Comparison of ENCODE assay signal across 1 cellular context in the genomic region with DNA sequence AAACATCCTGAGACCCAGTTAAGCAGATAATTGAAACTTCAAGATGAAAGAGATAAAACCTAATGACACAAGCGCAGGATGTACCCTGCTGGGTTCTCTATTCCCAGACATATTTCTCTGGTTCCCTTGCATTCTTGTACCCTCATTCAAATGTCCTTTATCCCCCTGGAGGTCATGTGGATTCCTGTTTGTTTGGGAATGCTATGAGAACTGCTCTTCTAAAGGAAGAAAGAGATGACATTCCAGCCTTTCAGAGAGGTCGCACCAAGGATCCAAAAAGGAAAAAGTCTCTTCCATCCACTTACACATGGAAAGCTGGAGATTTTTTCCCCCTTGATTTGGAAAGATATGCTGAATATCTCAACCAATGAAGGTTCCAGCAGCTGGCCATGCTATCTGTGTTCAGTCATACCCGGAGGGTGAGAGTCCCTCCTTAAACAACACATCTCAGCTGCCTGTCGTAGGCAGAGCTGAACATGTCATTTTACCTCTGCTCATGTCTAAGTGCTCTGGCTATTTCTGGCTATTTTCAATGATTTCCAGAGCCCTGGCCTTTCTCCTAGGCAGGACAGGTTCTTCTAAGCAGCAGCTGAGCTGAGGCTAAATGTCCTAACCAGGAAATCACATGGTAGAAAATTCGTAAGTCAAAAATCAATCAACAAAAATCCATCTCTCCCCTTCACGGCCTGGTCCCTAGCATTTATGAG.
TF ChIP-seq lines count a peak whose summit lies in the region.

No MANE protein-coding gene starts in this region.

TF ChIP-seq in GM23338, 12 proteins besides CTCF, POLR2A, EP300 and RAD21 (continued from another document):
- TF ChIP-seq, protein P1, sequence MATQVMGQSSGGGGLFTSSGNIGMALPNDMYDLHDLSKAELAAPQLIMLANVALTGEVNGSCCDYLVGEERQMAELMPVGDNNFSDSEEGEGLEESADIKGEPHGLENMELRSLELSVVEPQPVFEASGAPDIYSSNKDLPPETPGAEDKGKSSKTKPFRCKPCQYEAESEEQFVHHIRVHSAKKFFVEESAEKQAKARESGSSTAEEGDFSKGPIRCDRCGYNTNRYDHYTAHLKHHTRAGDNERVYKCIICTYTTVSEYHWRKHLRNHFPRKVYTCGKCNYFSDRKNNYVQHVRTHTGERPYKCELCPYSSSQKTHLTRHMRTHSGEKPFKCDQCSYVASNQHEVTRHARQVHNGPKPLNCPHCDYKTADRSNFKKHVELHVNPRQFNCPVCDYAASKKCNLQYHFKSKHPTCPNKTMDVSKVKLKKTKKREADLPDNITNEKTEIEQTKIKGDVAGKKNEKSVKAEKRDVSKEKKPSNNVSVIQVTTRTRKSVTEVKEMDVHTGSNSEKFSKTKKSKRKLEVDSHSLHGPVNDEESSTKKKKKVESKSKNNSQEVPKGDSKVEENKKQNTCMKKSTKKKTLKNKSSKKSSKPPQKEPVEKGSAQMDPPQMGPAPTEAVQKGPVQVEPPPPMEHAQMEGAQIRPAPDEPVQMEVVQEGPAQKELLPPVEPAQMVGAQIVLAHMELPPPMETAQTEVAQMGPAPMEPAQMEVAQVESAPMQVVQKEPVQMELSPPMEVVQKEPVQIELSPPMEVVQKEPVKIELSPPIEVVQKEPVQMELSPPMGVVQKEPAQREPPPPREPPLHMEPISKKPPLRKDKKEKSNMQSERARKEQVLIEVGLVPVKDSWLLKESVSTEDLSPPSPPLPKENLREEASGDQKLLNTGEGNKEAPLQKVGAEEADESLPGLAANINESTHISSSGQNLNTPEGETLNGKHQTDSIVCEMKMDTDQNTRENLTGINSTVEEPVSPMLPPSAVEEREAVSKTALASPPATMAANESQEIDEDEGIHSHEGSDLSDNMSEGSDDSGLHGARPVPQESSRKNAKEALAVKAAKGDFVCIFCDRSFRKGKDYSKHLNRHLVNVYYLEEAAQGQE (IDR thresholded peaks at IDR 0.05; ENCODE audit: unreplicated experiment), result no peak
